In the genomic region with DNA sequence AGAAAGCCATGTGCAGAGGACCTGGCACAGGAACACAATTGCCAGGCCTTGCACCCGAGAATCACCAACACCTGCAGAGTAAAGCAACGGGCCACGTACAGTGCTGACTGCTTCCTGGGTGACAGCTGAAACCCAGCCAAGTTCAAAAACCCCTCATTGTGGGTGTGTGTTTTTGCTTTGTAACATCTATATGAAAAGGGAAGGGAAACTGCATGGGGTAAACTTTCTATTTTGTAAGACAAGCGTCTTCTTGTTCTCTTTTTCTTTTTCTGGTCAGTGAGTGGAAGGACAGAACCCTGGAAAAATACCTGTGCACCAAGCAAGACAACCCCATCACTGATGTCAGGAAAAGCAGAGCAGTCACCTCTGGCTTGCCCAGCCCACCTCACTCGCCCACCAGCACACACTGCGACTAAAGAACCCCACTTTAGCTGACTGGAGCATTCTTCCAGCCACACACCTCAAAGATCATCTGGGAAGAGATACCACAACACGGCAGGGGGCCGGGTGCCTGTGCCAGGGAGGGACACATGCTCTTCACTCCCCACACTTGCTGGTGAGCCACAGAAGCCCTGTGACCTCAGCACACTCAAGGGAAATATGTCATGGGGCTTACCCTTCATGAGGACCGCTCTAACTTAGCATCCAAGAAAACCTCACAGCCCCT, we compare ENCODE assay signal across 8 cellular contexts.
A peak's percentile ranks its signal among the peaks of the same experiment; 100 is the strongest.
DNase-seq lines count a peak whose midpoint lies in the region; ATAC-seq and TF ChIP-seq lines count a peak whose summit lies in the region.

No MANE protein-coding gene starts in this region.

- H3K9me3 ChIP-seq in OCI-LY7 (ENCODE audit: low read length): peaks cover 7% of the 10 kb centered on the region; the same call in 1 of the 2 replicates
- H3K9me3 ChIP-seq in parathyroid adenoma (ENCODE audit: control insufficient read depth, low read length): no peaks in the 10 kb centered on the region
- H3K9me3 ChIP-seq in BE2C: no peaks in the 10 kb centered on the region

- H3K4me1 ChIP-seq in OCI-LY7 (ENCODE audit: insufficient read depth, low read length, poor library complexity, severe bottlenecking) (peaks cover 49% of the 10 kb centered on the region), parathyroid adenoma (peaks cover 37% of the 10 kb centered on the region), BE2C (no peaks in the 10 kb centered on the region; the same call in 1 of the 2 replicates)

- H3K4me3 ChIP-seq in OCI-LY7 (ENCODE audit: low read depth, low read length, poor library complexity, severe bottlenecking) (peak overlapping the region; percentile 48), parathyroid adenoma (ENCODE audit: low read depth, low read length) (no peak overlapping the region), BE2C (ENCODE audit: low read depth, low read length) (no peak overlapping the region)

- H3K9me2 ChIP-seq in OCI-LY7 (ENCODE audit: insufficient read depth, low read length): no peaks in the 10 kb centered on the region

- DNase-seq in CD1c-positive myeloid dendritic cell (ENCODE audit: extremely low spot score) (peak; percentile 78), OCI-LY7 (ENCODE audit: low spot score) (peak; percentile 97), BE2C (no peak), islet precursor cell (no peak), NCI-H1694 (lab: John Stamatoyannopoulos, UW) (no peak)

- no peaks in the 10 kb centered on the region for H4K20me1 ChIP-seq in OCI-LY7 (ENCODE audit: insufficient read depth, low read length)

- H2AFZ ChIP-seq in OCI-LY7 (ENCODE audit: low read length): peak overlapping the region; percentile 71
- H2AFZ ChIP-seq in parathyroid adenoma: peak overlapping the region; percentile 38

- no peaks in the 10 kb centered on the region for H3K79me2 ChIP-seq in OCI-LY7 (ENCODE audit: insufficient read depth, low read depth, low read length)
- peaks cover 21% of the 10 kb centered on the region for H3K79me2 ChIP-seq in parathyroid adenoma

- TF ChIP-seq CTCF in OCI-LY7 (conservative IDR thresholded peaks at IDR 0.05; ENCODE audit: low read length): no peak
- TF ChIP-seq CTCF in parathyroid adenoma (IDR thresholded peaks at IDR 0.05): no peak
- no peak for TF ChIP-seq CTCF in BE2C (IDR thresholded peaks at IDR 0.05; ENCODE audit: low read depth, low read length)

- H3K36me3 ChIP-seq in OCI-LY7 (ENCODE audit: insufficient read depth, low read length) (no peaks in the 10 kb centered on the region), parathyroid adenoma (ENCODE audit: control insufficient read depth, insufficient read depth, low read length) (no peaks in the 10 kb centered on the region), BE2C (no peaks in the 10 kb centered on the region)

- H3K27me3 ChIP-seq in parathyroid adenoma (ENCODE audit: control insufficient read depth, insufficient read depth, low read length) (no peaks in the 10 kb centered on the region), BE2C (no peaks in the 10 kb centered on the region)

- POLR2A ChIA-PET in OCI-LY7 (lab: Charles Lee): interaction anchor here (0.6 to 4.1 kb wide), 8 partner anchors 8 to 503 kb away, joined by 3 to 35 read pairs (median 6); no protein-coding TSS in a partner anchor

- H3K27ac ChIP-seq in OCI-LY7 (ENCODE audit: low read depth, low read length, poor library complexity, severe bottlenecking) (peak overlapping the region; percentile 97), parathyroid adenoma (peak overlapping the region; percentile 3)

- ATAC-seq in GM18868 (IDR thresholded peaks at IDR 0.05; ENCODE audit: unreplicated experiment) (peak; percentile 83), HG02943 (IDR thresholded peaks at IDR 0.05; ENCODE audit: low read depth, unreplicated experiment) (peak; percentile 86)

- no peak overlapping the region for H3K9ac ChIP-seq in parathyroid adenoma

- H3K4me2 ChIP-seq in OCI-LY7 (ENCODE audit: low read length) (peak overlapping the region; percentile 74), parathyroid adenoma (ENCODE audit: low read length) (no peak overlapping the region)

- intact Hi-C loops in OCI-LY7 (cut with micrococcal nuclease; ENCODE audit: unreplicated experiment): loop anchor here (1.0 kb wide), 3 partner anchors 14 to 62 kb away; no protein-coding TSS in a partner anchor

- CTCF ChIA-PET in OCI-LY7 (lab: Charles Lee; ENCODE audit: unreplicated experiment): no interaction called here

- BruUV-seq in OCI-LY7 (replicated peaks; lab: Mats Ljungman, UMichigan): TSS peak; percentile 87

Comparison
In these comparisons a context has a peak if more than half of its experiments do, and no peak if none do; other contexts are left out.
1. DNase-seq: peak in CD1c-positive myeloid dendritic cell (single experiment) and OCI-LY7 (single experiment); none in BE2C (single experiment), islet precursor cell (single experiment) and NCI-H1694 (single experiment).